1 cellular context compared by ENCODE assay signal in the genomic region with DNA sequence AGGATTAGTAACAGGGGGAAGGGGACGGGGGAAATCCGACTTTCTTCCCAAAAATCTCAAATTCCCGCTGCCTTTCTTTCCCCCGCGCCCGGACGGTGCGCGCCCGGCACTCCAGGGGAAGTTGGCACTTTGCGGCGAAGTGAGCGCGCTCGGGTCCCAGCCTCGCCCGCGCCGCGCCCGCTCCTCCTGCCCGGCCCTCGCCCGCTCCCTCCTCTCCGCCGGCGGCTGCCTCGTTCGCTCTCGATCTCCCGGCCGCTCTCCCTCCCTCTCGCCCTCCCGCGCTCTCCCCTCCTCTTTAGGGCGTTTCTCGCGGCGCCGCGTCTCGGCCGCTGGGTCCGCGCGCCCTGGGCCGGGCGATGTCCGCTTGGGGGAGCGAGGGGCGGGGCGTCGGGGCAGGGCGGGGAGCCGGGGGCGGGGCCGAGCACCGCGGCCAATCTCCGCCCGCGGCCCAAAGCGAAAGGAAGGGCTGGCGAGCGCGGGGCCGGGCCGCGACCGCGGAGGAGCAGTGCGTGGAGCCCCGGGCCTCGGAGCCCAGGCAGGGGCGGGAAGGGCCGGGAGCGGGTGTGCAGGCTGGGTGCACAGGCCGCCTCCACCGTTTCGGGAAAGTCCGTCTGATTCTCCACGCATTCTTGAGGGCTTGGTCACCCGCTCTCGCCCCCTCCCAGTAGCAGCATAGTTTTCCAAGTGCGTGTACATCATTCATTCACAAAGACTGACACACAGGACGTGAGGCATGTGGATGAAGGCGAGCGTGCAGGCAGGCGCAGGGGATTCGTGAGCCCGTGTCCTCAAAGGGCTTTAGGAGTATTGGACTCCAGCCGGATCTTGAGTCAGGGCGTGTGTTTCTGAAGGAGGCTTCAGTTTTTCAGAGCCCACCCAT.
TF ChIP-seq lines count a peak whose summit lies in the region.

No MANE protein-coding gene starts in this region.

TF ChIP-seq in HEK293, 187 proteins besides CTCF, POLR2A, EP300 and RAD21 (continued from another document and continues in another):
- TF ChIP-seq, protein P1, sequence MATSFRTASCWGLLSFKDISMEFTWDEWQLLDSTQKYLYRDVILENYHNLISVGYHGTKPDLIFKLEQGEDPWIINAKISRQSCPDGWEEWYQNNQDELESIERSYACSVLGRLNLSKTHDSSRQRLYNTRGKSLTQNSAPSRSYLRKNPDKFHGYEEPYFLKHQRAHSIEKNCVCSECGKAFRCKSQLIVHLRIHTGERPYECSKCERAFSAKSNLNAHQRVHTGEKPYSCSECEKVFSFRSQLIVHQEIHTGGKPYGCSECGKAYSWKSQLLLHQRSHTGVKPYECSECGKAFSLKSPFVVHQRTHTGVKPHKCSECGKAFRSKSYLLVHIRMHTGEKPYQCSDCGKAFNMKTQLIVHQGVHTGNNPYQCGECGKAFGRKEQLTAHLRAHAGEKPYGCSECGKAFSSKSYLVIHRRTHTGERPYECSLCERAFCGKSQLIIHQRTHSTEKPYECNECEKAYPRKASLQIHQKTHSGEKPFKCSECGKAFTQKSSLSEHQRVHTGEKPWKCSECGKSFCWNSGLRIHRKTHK (tag by site-specific recombination; IDR thresholded peaks at IDR 0.05): no peak
- no peak for TF ChIP-seq ZFP41 (tag by site-specific recombination; IDR thresholded peaks at IDR 0.05; ENCODE audit: borderline replicate concordance)
- no peak for TF ChIP-seq ZNF654 (tag by site-specific recombination; IDR thresholded peaks at IDR 0.05; ENCODE audit: low read depth)
- TF ChIP-seq PRDM1 (tag by site-specific recombination; IDR thresholded peaks at IDR 0.05): peak; percentile 62; the same call in 1 of the 2 replicates
- TF ChIP-seq ZFP69B (tag by site-specific recombination; IDR thresholded peaks at IDR 0.05): peak; percentile 14; the same call in 1 of the 2 replicates
- no peak for TF ChIP-seq ZNF530 (tag by site-specific recombination; IDR thresholded peaks at IDR 0.05; ENCODE audit: low read depth)
- no peak for TF ChIP-seq ZNF302 (tag by site-specific recombination; IDR thresholded peaks at IDR 0.05; ENCODE audit: low read depth)
- TF ChIP-seq, protein P2, sequence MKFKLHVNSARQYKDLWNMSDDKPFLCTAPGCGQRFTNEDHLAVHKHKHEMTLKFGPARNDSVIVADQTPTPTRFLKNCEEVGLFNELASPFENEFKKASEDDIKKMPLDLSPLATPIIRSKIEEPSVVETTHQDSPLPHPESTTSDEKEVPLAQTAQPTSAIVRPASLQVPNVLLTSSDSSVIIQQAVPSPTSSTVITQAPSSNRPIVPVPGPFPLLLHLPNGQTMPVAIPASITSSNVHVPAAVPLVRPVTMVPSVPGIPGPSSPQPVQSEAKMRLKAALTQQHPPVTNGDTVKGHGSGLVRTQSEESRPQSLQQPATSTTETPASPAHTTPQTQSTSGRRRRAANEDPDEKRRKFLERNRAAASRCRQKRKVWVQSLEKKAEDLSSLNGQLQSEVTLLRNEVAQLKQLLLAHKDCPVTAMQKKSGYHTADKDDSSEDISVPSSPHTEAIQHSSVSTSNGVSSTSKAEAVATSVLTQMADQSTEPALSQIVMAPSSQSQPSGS (tag by site-specific recombination; IDR thresholded peaks at IDR 0.05; ENCODE audit: low read depth): no peak
- no peak for TF ChIP-seq ZNF785 (tag by site-specific recombination; IDR thresholded peaks at IDR 0.05)
- no peak for TF ChIP-seq ZNF37A (tag by site-specific recombination; IDR thresholded peaks at IDR 0.05)
- TF ChIP-seq YY2 (tag by site-specific recombination; IDR thresholded peaks at IDR 0.05): no peak
- TF ChIP-seq, protein P3, sequence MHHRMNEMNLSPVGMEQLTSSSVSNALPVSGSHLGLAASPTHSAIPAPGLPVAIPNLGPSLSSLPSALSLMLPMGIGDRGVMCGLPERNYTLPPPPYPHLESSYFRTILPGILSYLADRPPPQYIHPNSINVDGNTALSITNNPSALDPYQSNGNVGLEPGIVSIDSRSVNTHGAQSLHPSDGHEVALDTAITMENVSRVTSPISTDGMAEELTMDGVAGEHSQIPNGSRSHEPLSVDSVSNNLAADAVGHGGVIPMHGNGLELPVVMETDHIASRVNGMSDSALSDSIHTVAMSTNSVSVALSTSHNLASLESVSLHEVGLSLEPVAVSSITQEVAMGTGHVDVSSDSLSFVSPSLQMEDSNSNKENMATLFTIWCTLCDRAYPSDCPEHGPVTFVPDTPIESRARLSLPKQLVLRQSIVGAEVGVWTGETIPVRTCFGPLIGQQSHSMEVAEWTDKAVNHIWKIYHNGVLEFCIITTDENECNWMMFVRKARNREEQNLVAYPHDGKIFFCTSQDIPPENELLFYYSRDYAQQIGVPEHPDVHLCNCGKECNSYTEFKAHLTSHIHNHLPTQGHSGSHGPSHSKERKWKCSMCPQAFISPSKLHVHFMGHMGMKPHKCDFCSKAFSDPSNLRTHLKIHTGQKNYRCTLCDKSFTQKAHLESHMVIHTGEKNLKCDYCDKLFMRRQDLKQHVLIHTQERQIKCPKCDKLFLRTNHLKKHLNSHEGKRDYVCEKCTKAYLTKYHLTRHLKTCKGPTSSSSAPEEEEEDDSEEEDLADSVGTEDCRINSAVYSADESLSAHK (tag by site-specific recombination; IDR thresholded peaks at IDR 0.05): no peak
- peak; percentile 87 for TF ChIP-seq ZNF335 (tag by site-specific recombination; conservative IDR thresholded peaks at IDR 0.05)
- TF ChIP-seq KLF1 (tag by site-specific recombination; IDR thresholded peaks at IDR 0.05): 0 out of 2 replicates have a peak, but pooled peaks have one; percentile 23
- no peak for TF ChIP-seq SETDB1 (IDR thresholded peaks at IDR 0.05; ENCODE audit: insufficient read length, low read length)
- TF ChIP-seq ZNF501 (tag by site-specific recombination; IDR thresholded peaks at IDR 0.05): peak; percentile 41; the same call in 1 of the 2 replicates
- peak; percentile 5; the same call in 1 of the 2 replicates for TF ChIP-seq ZNF777 (tag by site-specific recombination; IDR thresholded peaks at IDR 0.05; ENCODE audit: borderline replicate concordance)
- no peak for TF ChIP-seq ZNF132 (tag by site-specific recombination; IDR thresholded peaks at IDR 0.05; ENCODE audit: borderline replicate concordance)
- no peak for TF ChIP-seq ZNF571 (tag by site-specific recombination; IDR thresholded peaks at IDR 0.05)
- TF ChIP-seq ZNF155 (tag by site-specific recombination; IDR thresholded peaks at IDR 0.05): no peak
- no peak for TF ChIP-seq ZNF394 (tag by site-specific recombination; IDR thresholded peaks at IDR 0.05; ENCODE audit: borderline replicate concordance)
- no peak for TF ChIP-seq GLI2 (tag by site-specific recombination; IDR thresholded peaks at IDR 0.05; ENCODE audit: borderline replicate concordance, low read depth)
- TF ChIP-seq, protein P4, sequence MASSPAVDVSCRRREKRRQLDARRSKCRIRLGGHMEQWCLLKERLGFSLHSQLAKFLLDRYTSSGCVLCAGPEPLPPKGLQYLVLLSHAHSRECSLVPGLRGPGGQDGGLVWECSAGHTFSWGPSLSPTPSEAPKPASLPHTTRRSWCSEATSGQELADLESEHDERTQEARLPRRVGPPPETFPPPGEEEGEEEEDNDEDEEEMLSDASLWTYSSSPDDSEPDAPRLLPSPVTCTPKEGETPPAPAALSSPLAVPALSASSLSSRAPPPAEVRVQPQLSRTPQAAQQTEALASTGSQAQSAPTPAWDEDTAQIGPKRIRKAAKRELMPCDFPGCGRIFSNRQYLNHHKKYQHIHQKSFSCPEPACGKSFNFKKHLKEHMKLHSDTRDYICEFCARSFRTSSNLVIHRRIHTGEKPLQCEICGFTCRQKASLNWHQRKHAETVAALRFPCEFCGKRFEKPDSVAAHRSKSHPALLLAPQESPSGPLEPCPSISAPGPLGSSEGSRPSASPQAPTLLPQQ (tag by site-specific recombination; IDR thresholded peaks at IDR 0.05): 0 out of 2 replicates have a peak, but pooled peaks have one; percentile 24
- TF ChIP-seq, protein P5, sequence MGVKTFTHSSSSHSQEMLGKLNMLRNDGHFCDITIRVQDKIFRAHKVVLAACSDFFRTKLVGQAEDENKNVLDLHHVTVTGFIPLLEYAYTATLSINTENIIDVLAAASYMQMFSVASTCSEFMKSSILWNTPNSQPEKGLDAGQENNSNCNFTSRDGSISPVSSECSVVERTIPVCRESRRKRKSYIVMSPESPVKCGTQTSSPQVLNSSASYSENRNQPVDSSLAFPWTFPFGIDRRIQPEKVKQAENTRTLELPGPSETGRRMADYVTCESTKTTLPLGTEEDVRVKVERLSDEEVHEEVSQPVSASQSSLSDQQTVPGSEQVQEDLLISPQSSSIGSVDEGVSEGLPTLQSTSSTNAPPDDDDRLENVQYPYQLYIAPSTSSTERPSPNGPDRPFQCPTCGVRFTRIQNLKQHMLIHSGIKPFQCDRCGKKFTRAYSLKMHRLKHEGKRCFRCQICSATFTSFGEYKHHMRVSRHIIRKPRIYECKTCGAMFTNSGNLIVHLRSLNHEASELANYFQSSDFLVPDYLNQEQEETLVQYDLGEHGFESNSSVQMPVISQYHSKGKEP (tag by site-specific recombination; IDR thresholded peaks at IDR 0.05): no peak
- TF ChIP-seq SP7 (tag by site-specific recombination; IDR thresholded peaks at IDR 0.05): peak; percentile 72
- TF ChIP-seq OVOL3 (tag by site-specific recombination; IDR thresholded peaks at IDR 0.05): no peak
- no peak for TF ChIP-seq BCL11A (tag by site-specific recombination; IDR thresholded peaks at IDR 0.05; ENCODE audit: low read depth)
- TF ChIP-seq WT1 (tag by site-specific recombination; IDR thresholded peaks at IDR 0.05): no peak; the same call in 1 of the 2 replicates
- TF ChIP-seq ZBTB21 (tag by site-specific recombination; IDR thresholded peaks at IDR 0.05): no peak
- TF ChIP-seq ZNF629 (tag by site-specific recombination; IDR thresholded peaks at IDR 0.05): peak; percentile 45; the same call in 1 of the 2 replicates
- TF ChIP-seq ZNF660 (tag by site-specific recombination; IDR thresholded peaks at IDR 0.05): peak; percentile 52; the same call in 1 of the 2 replicates
- TF ChIP-seq ZBTB48 (tag by site-specific recombination; IDR thresholded peaks at IDR 0.05): no peak; the same call in 1 of the 2 replicates
- TF ChIP-seq, protein P6, sequence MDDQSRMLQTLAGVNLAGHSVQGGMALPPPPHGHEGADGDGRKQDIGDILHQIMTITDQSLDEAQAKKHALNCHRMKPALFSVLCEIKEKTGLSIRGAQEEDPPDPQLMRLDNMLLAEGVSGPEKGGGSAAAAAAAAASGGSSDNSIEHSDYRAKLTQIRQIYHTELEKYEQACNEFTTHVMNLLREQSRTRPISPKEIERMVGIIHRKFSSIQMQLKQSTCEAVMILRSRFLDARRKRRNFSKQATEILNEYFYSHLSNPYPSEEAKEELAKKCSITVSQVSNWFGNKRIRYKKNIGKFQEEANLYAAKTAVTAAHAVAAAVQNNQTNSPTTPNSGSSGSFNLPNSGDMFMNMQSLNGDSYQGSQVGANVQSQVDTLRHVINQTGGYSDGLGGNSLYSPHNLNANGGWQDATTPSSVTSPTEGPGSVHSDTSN (CRISPR knock-in tag; IDR thresholded peaks at IDR 0.05): 0 out of 2 replicates have a peak, but pooled peaks have one; percentile 28
- TF ChIP-seq, protein P7, sequence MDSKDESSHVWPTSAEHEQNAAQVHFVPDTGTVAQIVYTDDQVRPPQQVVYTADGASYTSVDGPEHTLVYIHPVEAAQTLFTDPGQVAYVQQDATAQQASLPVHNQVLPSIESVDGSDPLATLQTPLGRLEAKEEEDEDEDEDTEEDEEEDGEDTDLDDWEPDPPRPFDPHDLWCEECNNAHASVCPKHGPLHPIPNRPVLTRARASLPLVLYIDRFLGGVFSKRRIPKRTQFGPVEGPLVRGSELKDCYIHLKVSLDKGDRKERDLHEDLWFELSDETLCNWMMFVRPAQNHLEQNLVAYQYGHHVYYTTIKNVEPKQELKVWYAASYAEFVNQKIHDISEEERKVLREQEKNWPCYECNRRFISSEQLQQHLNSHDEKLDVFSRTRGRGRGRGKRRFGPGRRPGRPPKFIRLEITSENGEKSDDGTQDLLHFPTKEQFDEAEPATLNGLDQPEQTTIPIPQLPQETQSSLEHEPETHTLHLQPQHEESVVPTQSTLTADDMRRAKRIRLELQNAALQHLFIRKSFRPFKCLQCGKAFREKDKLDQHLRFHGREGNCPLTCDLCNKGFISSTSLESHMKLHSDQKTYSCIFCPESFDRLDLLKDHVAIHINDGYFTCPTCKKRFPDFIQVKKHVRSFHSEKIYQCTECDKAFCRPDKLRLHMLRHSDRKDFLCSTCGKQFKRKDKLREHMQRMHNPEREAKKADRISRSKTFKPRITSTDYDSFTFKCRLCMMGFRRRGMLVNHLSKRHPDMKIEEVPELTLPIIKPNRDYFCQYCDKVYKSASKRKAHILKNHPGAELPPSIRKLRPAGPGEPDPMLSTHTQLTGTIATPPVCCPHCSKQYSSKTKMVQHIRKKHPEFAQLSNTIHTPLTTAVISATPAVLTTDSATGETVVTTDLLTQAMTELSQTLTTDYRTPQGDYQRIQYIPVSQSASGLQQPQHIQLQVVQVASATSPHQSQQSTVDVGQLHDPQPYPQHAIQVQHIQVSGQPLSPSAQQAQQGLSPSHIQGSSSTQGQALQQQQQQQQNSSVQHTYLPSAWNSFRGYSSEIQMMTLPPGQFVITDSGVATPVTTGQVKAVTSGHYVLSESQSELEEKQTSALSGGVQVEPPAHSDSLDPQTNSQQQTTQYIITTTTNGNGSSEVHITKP (tag by site-specific recombination; IDR thresholded peaks at IDR 0.05): 0 out of 2 replicates have a peak, but pooled peaks have one; percentile 4
- peak; percentile 45; the same call in 1 of the 2 replicates for TF ChIP-seq ZFHX2 (tag by site-specific recombination; conservative IDR thresholded peaks at IDR 0.05)
- TF ChIP-seq ZNF561 (tag by site-specific recombination; IDR thresholded peaks at IDR 0.05; ENCODE audit: borderline replicate concordance): no peak
- peak; percentile 62; the same call in 1 of the 2 replicates for TF ChIP-seq ZSCAN30 (tag by site-specific recombination; IDR thresholded peaks at IDR 0.05)
- no peak for TF ChIP-seq REPIN1 (tag by site-specific recombination; IDR thresholded peaks at IDR 0.05; ENCODE audit: low read depth)
- TF ChIP-seq ZNF324 (tag by site-specific recombination; IDR thresholded peaks at IDR 0.05): no peak
- TF ChIP-seq GLIS2 (tag by site-specific recombination; IDR thresholded peaks at IDR 0.05): 0 out of 2 replicates have a peak, but pooled peaks have one; percentile 21
- TF ChIP-seq, protein P8, sequence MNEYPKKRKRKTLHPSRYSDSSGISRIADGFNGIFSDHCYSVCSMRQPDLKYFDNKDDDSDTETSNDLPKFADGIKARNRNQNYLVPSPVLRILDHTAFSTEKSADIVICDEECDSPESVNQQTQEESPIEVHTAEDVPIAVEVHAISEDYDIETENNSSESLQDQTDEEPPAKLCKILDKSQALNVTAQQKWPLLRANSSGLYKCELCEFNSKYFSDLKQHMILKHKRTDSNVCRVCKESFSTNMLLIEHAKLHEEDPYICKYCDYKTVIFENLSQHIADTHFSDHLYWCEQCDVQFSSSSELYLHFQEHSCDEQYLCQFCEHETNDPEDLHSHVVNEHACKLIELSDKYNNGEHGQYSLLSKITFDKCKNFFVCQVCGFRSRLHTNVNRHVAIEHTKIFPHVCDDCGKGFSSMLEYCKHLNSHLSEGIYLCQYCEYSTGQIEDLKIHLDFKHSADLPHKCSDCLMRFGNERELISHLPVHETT (tag by site-specific recombination; IDR thresholded peaks at IDR 0.05): no peak
